11 cellular contexts compared by ENCODE assay signal in genomic region chr2:207161724-207162123, GRCh38. TPM values are rescaled to one million over a fixed set of nuclear protein-coding genes. Genes with fewer than 3 reads are reported as not detected.
A peak's percentile ranks its signal among the peaks of the same experiment; 100 is the strongest.
DNase-seq lines count a peak whose midpoint lies in the region; ATAC-seq, FAIRE-seq and TF ChIP-seq lines count a peak whose summit lies in the region.
"Had no signal": no experiment of that assay in that cellular context is flagged by ENCODE, and none has a peak within 500 bp of the region (broad histone marks: within the 10 kb centered on the region; RNA-seq: fewer than 3 reads in every experiment).

No MANE protein-coding gene starts in this region.

- TF ChIP-seq CTCF in fibroblast of villous mesenchyme (IDR thresholded peaks at IDR 0.05; ENCODE audit: insufficient read depth, low read depth, low read length): no peak

- DNase-seq in Daoy (ENCODE audit: low read depth) (peak; percentile 38), fibroblast of villous mesenchyme (ENCODE audit: low read depth) (peak; percentile 59), pulmonary artery endothelial cell (ENCODE audit: low read depth, low spot score) (peak; percentile 66), GM12892 (ENCODE audit: insufficient read length) (no peak)
- DNase-seq: activated naive CD8-positive, alpha-beta T cell treated with anti-CD3 and anti-CD28 coated beads, Interleukin-2, amount 10 ng/mL, durations not matched to agents 7 days and 5 days; DMS79 had no signal

- H3K36me3 Mint-ChIP-seq in activated T-helper 17 cell treated with anti-CD3 and anti-CD28 coated beads, Interleukin-2, amount 50 U/mL, for 72 hours (ENCODE audit: low read depth): peaks cover 52% of the 10 kb centered on the region

- H3K4me1 Mint-ChIP-seq in activated T-helper 17 cell treated with anti-CD3 and anti-CD28 coated beads, Interleukin-2, amount 50 U/mL, for 72 hours: peaks cover 30% of the 10 kb centered on the region

- no peak for FAIRE-seq in GM12892 (lab: Jason Lieb, UNC)
- FAIRE-seq: GM19239 had no signal

- H3K4me3 ChIP-seq in fibroblast of villous mesenchyme (ENCODE audit: low read depth, low read length): no peak overlapping the region

- TF ChIP-seq POLR2A in GM12892 (IDR thresholded peaks at IDR 0.05; ENCODE audit: low read depth, low read length): no peak

- H3K27ac Mint-ChIP-seq in activated T-helper 17 cell treated with anti-CD3 and anti-CD28 coated beads, Interleukin-2, amount 50 U/mL, for 72 hours: no peak overlapping the region
- H3K27ac Mint-ChIP-seq: activated naive CD8-positive, alpha-beta T cell treated with anti-CD3 and anti-CD28 coated beads, Interleukin-2, amount 10 ng/mL, durations not matched to agents 7 days and 5 days had no signal

- H3K4me3 Mint-ChIP-seq in activated T-helper 17 cell treated with anti-CD3 and anti-CD28 coated beads, Interleukin-2, amount 50 U/mL, for 72 hours: peak overlapping the region; percentile 95
- H3K4me3 Mint-ChIP-seq: activated naive CD8-positive, alpha-beta T cell treated with anti-CD3 and anti-CD28 coated beads, Interleukin-2, amount 10 ng/mL, durations not matched to agents 7 days and 5 days had no signal

- H3K27me3 Mint-ChIP-seq in activated T-helper 17 cell treated with anti-CD3 and anti-CD28 coated beads, Interleukin-2, amount 50 U/mL, for 72 hours: peaks cover 4% of the 10 kb centered on the region
- H3K27me3 Mint-ChIP-seq: activated naive CD8-positive, alpha-beta T cell treated with anti-CD3 and anti-CD28 coated beads, Interleukin-2, amount 10 ng/mL, durations not matched to agents 7 days and 5 days had no signal

- peaks cover 4% of the 10 kb centered on the region for H3K9me3 Mint-ChIP-seq in activated T-helper 17 cell treated with anti-CD3 and anti-CD28 coated beads, Interleukin-2, amount 50 U/mL, for 72 hours
- H3K9me3 Mint-ChIP-seq: activated naive CD8-positive, alpha-beta T cell treated with anti-CD3 and anti-CD28 coated beads, Interleukin-2, amount 10 ng/mL, durations not matched to agents 7 days and 5 days had no signal

- no peak for ATAC-seq in activated T-helper 17 cell treated with anti-CD3 and anti-CD28 coated beads, Interleukin-2, amount 50 U/mL, for 72 hours (replicated peaks)
- ATAC-seq in GM18907 (IDR thresholded peaks at IDR 0.05; ENCODE audit: unreplicated experiment) (no peak), GM21723 (IDR thresholded peaks at IDR 0.05; ENCODE audit: unreplicated experiment) (no peak), GM19395 (IDR thresholded peaks at IDR 0.05; ENCODE audit: unreplicated experiment) (no peak)

RNA-seq across cellular contexts. Expression of gene KLF7, which starts 4.0 kb away (rescaled TPM):
- total RNA-seq in Daoy (2014; rRNA removed; shearing (Covaris generic)): 10.7 TPM in 2 replicates
- total RNA-seq in activated T-helper 17 cell treated with anti-CD3 and anti-CD28 coated beads, Interleukin-2, amount 50 U/mL, for 72 hours: 10 to 100 TPM; 32.8 to 40.6 TPM
- total RNA-seq in fibroblast of villous mesenchyme: 26.4 and 28.1 TPM in 2 replicates
- total RNA-seq in pulmonary artery endothelial cell: 14.0 and 31.5 TPM in 2 replicates
- polyA plus RNA-seq in GM12892 (2012; ENCODE audit: missing spikeins): 13.5 TPM
